Comparison of ENCODE assay signal across 8 cellular contexts in genomic region chr18:267380-267687, GRCh38. TPM values are rescaled to one million over a fixed set of nuclear protein-coding genes. Genes with fewer than 3 reads are reported as not detected.
DNase-seq lines count a peak whose midpoint lies in the region; ATAC-seq, FAIRE-seq and TF ChIP-seq lines count a peak whose summit lies in the region.

No MANE protein-coding gene starts in this region.

- TF ChIP-seq CTCF in right atrium auricular region (IDR thresholded peaks at IDR 0.05) (no peak), ascending aorta (IDR thresholded peaks at IDR 0.05) (no peak), HepG2 (CRISPR knock-in tag; IDR thresholded peaks at IDR 0.05) (no peak), transverse colon (IDR thresholded peaks at IDR 0.05) (no peak)

- no peaks in the 10 kb centered on the region for H3K9me2 ChIP-seq in Karpas-422 (replicated peaks; ENCODE audit: insufficient read depth, low read length)

- TF ChIP-seq EP300 in HepG2 (IDR thresholded peaks at IDR 0.05; ENCODE audit: low read depth in 2 of 2, low read length in 2 of 2): no peak
- TF ChIP-seq EP300 in HepG2 (CRISPR knock-in tag; IDR thresholded peaks at IDR 0.05; ENCODE audit: borderline replicate concordance): no peak
- TF ChIP-seq EP300 in transverse colon (IDR thresholded peaks at IDR 0.05; ENCODE audit: low read depth): no peak

- H3K4me3 ChIP-seq in right atrium auricular region (peak overlapping the region; percentile 66 to 95), Karpas-422 (ENCODE audit: low read length) (peak overlapping the region; percentile 96), ascending aorta (peak overlapping the region; percentile 66 to 80), HepG2 (replicated peaks in 1 of 3; ENCODE audit: insufficient read depth in 1 of 3, low read depth in 2 of 3, low read length in 3 of 3) (peak overlapping the region; percentile 89 to 100 (median 97)), transverse colon (peak overlapping the region; percentile 59 to 84 (median 68))

- WGBS in HepG2 (ENCODE audit: low lambda C conversion rate): 1% methylated on average over 9 of the region's 9 CpGs
- WGBS in transverse colon (ENCODE audit: low coverage in 1 of 2), 2 donors: 0% methylated on average over 3 to 9 of the region's 9 CpGs

- BruUV-seq in HepG2 (replicated peaks; lab: Mats Ljungman, UMichigan): no TSS peak

- CTCF ChIA-PET in HepG2 (lab: Yijun Ruan, JAX; ENCODE audit: low intra/inter-chr PET ratio, low total read pairs): no interaction called here

- peak overlapping the region; percentile 90 for H3K4me2 ChIP-seq in Karpas-422 (ENCODE audit: low read depth, low read length, poor library complexity, severe bottlenecking)
- H3K4me2 ChIP-seq in HepG2 (ENCODE audit: low read depth, low read length): peak overlapping the region; percentile 84

- H3K9ac ChIP-seq in Karpas-422 (ENCODE audit: low read length): peak overlapping the region; percentile 98
- H3K9ac ChIP-seq in HepG2 (ENCODE audit: insufficient read depth, low read depth, low read length): peak overlapping the region; percentile 97

- intact Hi-C loops in left cardiac atrium (cut with DNase I): no loop called here
- intact Hi-C loops in ascending aorta (cut with DNase I): loop anchor here (5.0 kb wide), 3 partner anchors 350 to 545 kb away; partner anchors contain the start of genes ENOSF1 and YES1
- intact Hi-C loops in HepG2 (cut with micrococcal nuclease; ENCODE audit: unreplicated experiment): loop anchor here (5.0 kb wide), 1 partner anchor 210 kb away; no protein-coding TSS in a partner anchor
- intact Hi-C loops in transverse colon (cut with DNase I; ENCODE audit: low total_unique reads): no loop called here
- intact Hi-C loops in posterior cingulate gyrus (cut with DNase I): loop anchor here (5.0 kb wide), 1 partner anchor 110 kb away; the partner anchor contains the start of gene USP14

- H2AFZ ChIP-seq in Karpas-422 (ENCODE audit: low read length) (peak overlapping the region; percentile 49; the same call in 1 of the 2 replicates), HepG2 (ENCODE audit: low read length) (no peak overlapping the region)

- H3K27ac ChIP-seq in right atrium auricular region (peak overlapping the region; percentile 86 to 88), Karpas-422 (ENCODE audit: low read length) (peak overlapping the region; percentile 14; the same call in 1 of the 2 replicates), ascending aorta (peak overlapping the region; percentile 77 to 90), HepG2 (ENCODE audit: extremely low read length, insufficient read depth, low read length) (peak overlapping the region; percentile 93), transverse colon (peak overlapping the region; percentile 84 to 95 (median 92))

- no peak for TF ChIP-seq RAD21 in HepG2 (CRISPR knock-in tag; IDR thresholded peaks at IDR 0.05)

- TF ChIP-seq POLR2A in HepG2 (IDR thresholded peaks at IDR 0.05; ENCODE audit: insufficient read depth in 1 of 2, low read depth in 2 of 2, low read length in 2 of 2) (no peak), transverse colon (IDR thresholded peaks at IDR 0.05) (no peak)

- POLR2A ChIA-PET in HepG2 (lab: Yijun Ruan, JAX): interaction anchor here (1.0 to 1.8 kb wide), 7 partner anchors 9 to 391 kb away, joined by 3 to 6 read pairs (median 4); partner anchors contain the start of gene USP14

- no peak for DNase-seq in right atrium auricular region (ENCODE audit: low spot score)
- DNase-seq in left cardiac atrium: no peak
- no peak for DNase-seq in Karpas-422
- no peak for DNase-seq in ascending aorta (ENCODE audit: low spot score in 2 of 2)
- DNase-seq in HepG2 (ENCODE audit: low spot score): no peak
- DNase-seq in transverse colon: no peak
- DNase-seq in posterior cingulate gyrus: no peak

- in situ Hi-C loops in HepG2 (cut with HindIII; ENCODE audit: extremely low pct_ligation_motif_present, low pct_unique_long_range_greater_than_20kb): no loop called here
- in situ Hi-C loops in transverse colon (cut with MboI; ENCODE audit: low pct_ligation_motif_present in 1 of 4, low pct_unique_long_range_greater_than_20kb in 1 of 4, low sequenced_read_pairs in 3 of 4): no loop called here

- H3K4me1 ChIP-seq in right atrium auricular region: peaks cover 0 to 25% of the 10 kb centered on the region in 2 donors
- peaks cover 29% of the 10 kb centered on the region for H3K4me1 ChIP-seq in Karpas-422 (ENCODE audit: low read length)
- H3K4me1 ChIP-seq in ascending aorta: peaks cover 6 to 7% of the 10 kb centered on the region in 2 donors
- H3K4me1 ChIP-seq in HepG2 (ENCODE audit: insufficient read depth, low read length): peaks cover 33% of the 10 kb centered on the region
- H3K4me1 ChIP-seq in transverse colon: peaks cover 8 to 21% (median 18%) of the 10 kb centered on the region in 4 donors

- H3K27me3 ChIP-seq in right atrium auricular region (no peaks in the 10 kb centered on the region), Karpas-422 (ENCODE audit: low read length) (no peaks in the 10 kb centered on the region), ascending aorta (no peaks in the 10 kb centered on the region), HepG2 (ENCODE audit: control insufficient read depth in 1 of 2, insufficient read depth in 2 of 2, low read length in 2 of 2) (no peaks in the 10 kb centered on the region; a peak in 1 of 5 replicates), transverse colon (no peaks in the 10 kb centered on the region)

- H3K79me2 ChIP-seq in Karpas-422 (ENCODE audit: low read length) (peaks cover 50% of the 10 kb centered on the region), HepG2 (ENCODE audit: insufficient read depth, low read length) (peaks cover 36% of the 10 kb centered on the region)

- H4K20me1 ChIP-seq in Karpas-422 (ENCODE audit: insufficient read depth, low read depth, low read length) (no peaks in the 10 kb centered on the region), HepG2 (ENCODE audit: insufficient read depth, low read length) (no peaks in the 10 kb centered on the region)

- ATAC-seq in left cardiac atrium (no peak), HepG2 (peak; percentile 59; the same call in 1 of the 3 replicates), HG03045 (IDR thresholded peaks at IDR 0.05; ENCODE audit: unreplicated experiment) (no peak)

- no peak for FAIRE-seq in HepG2 (lab: Jason Lieb, UNC)

- H3K36me3 ChIP-seq in right atrium auricular region (peaks cover 13% of the 10 kb centered on the region), Karpas-422 (ENCODE audit: insufficient read depth, low read length) (peaks cover 20% of the 10 kb centered on the region; the same call in 1 of the 2 replicates), ascending aorta (peaks cover 11 to 15% of the 10 kb centered on the region in 2 donors), HepG2 (replicated peaks in 1 of 2; ENCODE audit: control insufficient read depth in 1 of 2, insufficient read depth in 2 of 2, low read length in 2 of 2) (peaks cover 0 to 18% of the 10 kb centered on the region in 2 experiments; a peak in 4 of 5 replicates), transverse colon (peaks cover 0 to 11% (median 5%) of the 10 kb centered on the region in 4 donors)

- H3K9me3 ChIP-seq in right atrium auricular region (no peaks in the 10 kb centered on the region), Karpas-422 (ENCODE audit: low read length) (no peaks in the 10 kb centered on the region), ascending aorta (no peaks in the 10 kb centered on the region), HepG2 (ENCODE audit: low read length) (no peaks in the 10 kb centered on the region), transverse colon (no peaks in the 10 kb centered on the region)

TF ChIP-seq in HepG2, 621 proteins besides CTCF, POLR2A, EP300 and RAD21 (continues in another document):
- TF ChIP-seq NCOA1 (CRISPR knock-in tag; IDR thresholded peaks at IDR 0.05) (peak; percentile 60; the same call in 1 of the 2 replicates), ZFAT (CRISPR knock-in tag; conservative IDR thresholded peaks at IDR 0.05) (no peak)

RNA-seq across cellular contexts. Expression of gene THOC1, which starts 0.5 kb away (rescaled TPM):
- 10 to 100 TPM in 1 of 2 donors, 1 to 10 TPM in 1; 8.9 to 11.4 TPM for total RNA-seq in right atrium auricular region
- total RNA-seq in left cardiac atrium: 10 to 100 TPM; 16.6 to 17.3 TPM
- 58.2 and 84.2 TPM in 2 replicates for total RNA-seq in Karpas-422 (2014; rRNA removed; shearing (Covaris generic); ENCODE audit: low replicate concordance)
- 12.0 TPM for total RNA-seq in ascending aorta
- 47.3 and 56.7 TPM in 2 replicates for total RNA-seq in HepG2 (2016; rRNA removed; fragmentation: Illumina TruSeq; extraction: Trizol)
- total RNA-seq in HepG2 (2016; cell fraction: cytosol; rRNA removed; fragmentation: Illumina TruSeq; extraction: Trizol; ENCODE audit: low read depth): 8.8 and 10.0 TPM in 2 replicates
- total RNA-seq in HepG2 (2016; cell fraction: insoluble cytoplasmic fraction; rRNA removed; fragmentation: Illumina TruSeq; extraction: Trizol): 49.8 and 55.5 TPM in 2 replicates
- total RNA-seq in HepG2 (2016; cell fraction: membrane; rRNA removed; fragmentation: Illumina TruSeq; extraction: Trizol): 11.3 and 14.1 TPM in 2 replicates
- total RNA-seq in HepG2 (2016; cell fraction: nucleus; rRNA removed; fragmentation: Illumina TruSeq; extraction: Trizol): 101 and 111 TPM in 2 replicates
- 31.3 and 40.6 TPM in 2 replicates for polyA plus RNA-seq in HepG2 (2011; rRNA removed)
- 4.3 and 4.8 TPM in 2 replicates for polyA plus RNA-seq in HepG2 (2011; cell fraction: cytosol; rRNA removed)
- 53.5 and 72.0 TPM in 2 replicates for polyA plus RNA-seq in HepG2 (2011; cell fraction: nucleus; rRNA removed)
- 25.0 and 39.1 TPM in 2 replicates for polyA plus RNA-seq in HepG2 (2012)
- polyA plus RNA-seq in HepG2 (2016; cell fraction: cytosol; fragmentation: Illumina TruSeq; extraction: Trizol; ENCODE audit: low read depth): 2.8 and 3.2 TPM in 2 replicates
- polyA plus RNA-seq in HepG2 (2016; cell fraction: insoluble cytoplasmic fraction; fragmentation: Illumina TruSeq; extraction: Trizol; ENCODE audit: low read depth): 40.9 and 41.6 TPM in 2 replicates
- polyA plus RNA-seq in HepG2 (2016; cell fraction: membrane; fragmentation: Illumina TruSeq; extraction: Trizol; ENCODE audit: low read depth): 4.7 and 5.3 TPM in 2 replicates
- polyA plus RNA-seq in HepG2 (2016; cell fraction: nucleus; fragmentation: Illumina TruSeq; extraction: Trizol; ENCODE audit: insufficient read depth, low read depth): 124 and 144 TPM in 2 replicates
- polyA minus RNA-seq in HepG2 (2011; rRNA and poly(A)+ RNA removed; ENCODE audit: low replicate concordance): 11.8 and 13.0 TPM in 2 replicates
- polyA minus RNA-seq in HepG2 (2011; cell fraction: cytosol; rRNA and poly(A)+ RNA removed): 7.5 and 12.8 TPM in 2 replicates
- 215 and 222 TPM in 2 replicates for polyA minus RNA-seq in HepG2 (2011; cell fraction: nucleus; rRNA and poly(A)+ RNA removed)
- total RNA-seq in transverse colon: 100 to 1,000 TPM in 1 of 4 donors, 10 to 100 TPM in 3; 34.1 to 109 (median 42.5) TPM

Comparison
In these comparisons a context has a peak if more than half of its experiments do, and no peak if none do; other contexts are left out.
1. H3K27ac ChIP-seq: peak in every context shown above with its lines; median percentile 93 in HepG2; 92 in transverse colon; 87 in right atrium auricular region; 84 in ascending aorta; 14 in Karpas-422.
2. intact Hi-C loops: an anchor here in ascending aorta (5.0 kb wide), HepG2 (5.0 kb wide) and posterior cingulate gyrus (5.0 kb wide); none called in left cardiac atrium and transverse colon.